Comparison of ENCODE assay signal across 5 cellular contexts in genomic region chr19:33863436-33863835, GRCh38.
"Had no signal": no experiment of that assay in that cellular context is flagged by ENCODE, and none has a peak within 500 bp of the region (broad histone marks: within the 10 kb centered on the region; RNA-seq: fewer than 3 reads in every experiment).

No MANE protein-coding gene starts in this region.

- DNase-seq: GM23248, GOT3, H7, HCEC 1CT, IMR-90 had no signal
